ENCODE assay signal across 9 cellular contexts in genomic region chr16:56912746-56913703, GRCh38. TPM values are rescaled to one million over a fixed set of nuclear protein-coding genes. Genes with fewer than 3 reads are reported as not detected.
DNase-seq lines count a peak whose midpoint lies in the region; ATAC-seq and TF ChIP-seq lines count a peak whose summit lies in the region.
"Had no signal": no experiment of that assay in that cellular context is flagged by ENCODE, and none has a peak within 500 bp of the region (broad histone marks: within the 10 kb centered on the region; RNA-seq: fewer than 3 reads in every experiment).

No MANE protein-coding gene starts in this region.

- peaks cover 9% of the 10 kb centered on the region for H3K27me3 Mint-ChIP-seq in HFFc6 (ENCODE audit: insufficient read depth)
- peaks cover 4% of the 10 kb centered on the region for H3K27me3 Mint-ChIP-seq in activated naive CD8-positive, alpha-beta T cell treated with anti-CD3 and anti-CD28 coated beads for 36 hours

- peak overlapping the region; percentile 33; the same call in 1 of the 2 replicates for H3K27ac Mint-ChIP-seq in HFFc6
- peak overlapping the region; percentile 32 for H3K27ac Mint-ChIP-seq in activated naive CD8-positive, alpha-beta T cell treated with anti-CD3 and anti-CD28 coated beads for 36 hours
- H3K27ac Mint-ChIP-seq: activated CD4-positive, alpha-beta T cell treated with anti-CD3 and anti-CD28 coated beads, Interleukin-2, amount 10 ng/mL, durations not matched to agents 7 days and 5 days had no signal

- no peaks in the 10 kb centered on the region for H3K27me3 ChIP-seq in lower lobe of right lung (ENCODE audit: low read depth)
- no peaks in the 10 kb centered on the region for H3K27me3 ChIP-seq in tibial nerve

- ATAC-seq in lower lobe of right lung = no peak
- no peak for ATAC-seq in HG03571 (IDR thresholded peaks at IDR 0.05; ENCODE audit: unreplicated experiment)

- peaks cover 49% of the 10 kb centered on the region for H3K4me1 Mint-ChIP-seq in HFFc6 (ENCODE audit: low read depth)
- H3K4me1 Mint-ChIP-seq in activated naive CD8-positive, alpha-beta T cell treated with anti-CD3 and anti-CD28 coated beads for 36 hours = peaks cover 51% of the 10 kb centered on the region

- 58 to 62% methylated on average over 18 of the region's 18 CpGs for WGBS in tibial nerve, 2 donors

- H3K36me3 ChIP-seq in lower lobe of right lung (no peaks in the 10 kb centered on the region), tibial nerve (no peaks in the 10 kb centered on the region)

- TF ChIP-seq CTCF in HFFc6 (IDR thresholded peaks at IDR 0.05) (no peak), lower lobe of right lung (IDR thresholded peaks at IDR 0.05) (no peak), tibial nerve (IDR thresholded peaks at IDR 0.05) (no peak)

- no peaks in the 10 kb centered on the region for H3K9me3 Mint-ChIP-seq in HFFc6
- peaks cover 2% of the 10 kb centered on the region for H3K9me3 Mint-ChIP-seq in activated naive CD8-positive, alpha-beta T cell treated with anti-CD3 and anti-CD28 coated beads for 36 hours

- peak overlapping the region; percentile 64 for H3K27ac ChIP-seq in lower lobe of right lung
- peak overlapping the region in 3 of 4 donors; percentile 36 to 81 (median 65) for H3K27ac ChIP-seq in tibial nerve

- peak; percentile 69 for DNase-seq in HFFc6
- no peak for DNase-seq in activated naive CD8-positive, alpha-beta T cell treated with anti-CD3 and anti-CD28 coated beads for 36 hours
- DNase-seq in lower lobe of right lung = no peak
- DNase-seq in tibial nerve (ENCODE audit: low spot score in 2 of 2) = peak in 1 of 2 donors; percentile 63
- no peak for DNase-seq in activated gamma-delta T cell (lab: John Stamatoyannopoulos, UW)
- DNase-seq in activated CD8-positive, alpha-beta memory T cell treated with anti-CD3 and anti-CD28 coated beads, Interleukin-2, amount 50 U/mL, for 48 hours = no peak
- DNase-seq: activated CD4-positive, alpha-beta T cell treated with anti-CD3 and anti-CD28 coated beads, Interleukin-2, amount 10 ng/mL, durations not matched to agents 7 days and 5 days; glutamatergic neuron had no signal

- H3K4me3 Mint-ChIP-seq in HFFc6 = no peak overlapping the region
- H3K4me3 Mint-ChIP-seq in activated naive CD8-positive, alpha-beta T cell treated with anti-CD3 and anti-CD28 coated beads for 36 hours = no peak overlapping the region
- H3K4me3 Mint-ChIP-seq: activated CD4-positive, alpha-beta T cell treated with anti-CD3 and anti-CD28 coated beads, Interleukin-2, amount 10 ng/mL, durations not matched to agents 7 days and 5 days had no signal

- H3K9me3 ChIP-seq in lower lobe of right lung (no peaks in the 10 kb centered on the region), tibial nerve (no peaks in the 10 kb centered on the region)

- TF ChIP-seq POLR2A in tibial nerve (IDR thresholded peaks at IDR 0.05) = no peak

- H3K4me3 ChIP-seq in lower lobe of right lung (no peak overlapping the region), tibial nerve (no peak overlapping the region)

- H3K36me3 Mint-ChIP-seq in HFFc6 (ENCODE audit: low read depth) = no peaks in the 10 kb centered on the region
- H3K36me3 Mint-ChIP-seq in activated naive CD8-positive, alpha-beta T cell treated with anti-CD3 and anti-CD28 coated beads for 36 hours = peaks cover 4% of the 10 kb centered on the region

- intact Hi-C loops in lower lobe of right lung (cut with DNase I) = no loop called here

- TF ChIP-seq EP300 in tibial nerve (IDR thresholded peaks at IDR 0.05) = peak in 1 of 2 donors; percentile 36

- H3K4me1 ChIP-seq in lower lobe of right lung = peaks cover 72% of the 10 kb centered on the region
- peaks cover 0 to 73% (median 42%) of the 10 kb centered on the region in 4 donors for H3K4me1 ChIP-seq in tibial nerve

RNA-seq across cellular contexts. Expression of gene HERPUD1, which starts 18.9 kb away (rescaled TPM):
- total RNA-seq in HFFc6 (2021; fragmentation: NEBNext Ultra II Directional; extraction: Animal tissue kit (Norgen Biotek cat#: 25700)) = 100 to 1,000 TPM in 3 of 6 experiments, 10 to 100 TPM in 3; 87.9 to 109 (median 96.9) TPM
- 100 to 1,000 TPM; 143 to 149 TPM for total RNA-seq in activated naive CD8-positive, alpha-beta T cell treated with anti-CD3 and anti-CD28 coated beads for 36 hours
- total RNA-seq in lower lobe of right lung (174 TPM), tibial nerve (100 to 1,000 TPM; 143 to 274 (median 161) TPM)

RNA-seq across cellular contexts. Expression of gene SLC12A3, which starts 48.0 kb away (rescaled TPM):
- total RNA-seq in HFFc6 (2021; fragmentation: NEBNext Ultra II Directional; extraction: Animal tissue kit (Norgen Biotek cat#: 25700)) = not detected
- total RNA-seq in activated naive CD8-positive, alpha-beta T cell treated with anti-CD3 and anti-CD28 coated beads for 36 hours = under 1 TPM in 1 of 2 experiments, not detected in 1; 0.04 TPM
- not detected for total RNA-seq in lower lobe of right lung
- total RNA-seq in tibial nerve = not detected
- total RNA-seq: activated CD4-positive, alpha-beta T cell treated with anti-CD3 and anti-CD28 coated beads, Interleukin-2, amount 10 ng/mL, durations not matched to agents 7 days and 5 days had no signal

RNA-seq across cellular contexts. Expression of gene CETP, which starts 48.7 kb away (rescaled TPM):
- total RNA-seq in HFFc6 (2021; fragmentation: NEBNext Ultra II Directional; extraction: Animal tissue kit (Norgen Biotek cat#: 25700)) = not detected
- total RNA-seq in activated naive CD8-positive, alpha-beta T cell treated with anti-CD3 and anti-CD28 coated beads for 36 hours = under 1 TPM in 1 of 2 experiments, not detected in 1; 0.12 TPM
- total RNA-seq in lower lobe of right lung (1.1 TPM), tibial nerve (not detected)
- total RNA-seq: activated CD4-positive, alpha-beta T cell treated with anti-CD3 and anti-CD28 coated beads, Interleukin-2, amount 10 ng/mL, durations not matched to agents 7 days and 5 days had no signal
